In the genomic region with DNA sequence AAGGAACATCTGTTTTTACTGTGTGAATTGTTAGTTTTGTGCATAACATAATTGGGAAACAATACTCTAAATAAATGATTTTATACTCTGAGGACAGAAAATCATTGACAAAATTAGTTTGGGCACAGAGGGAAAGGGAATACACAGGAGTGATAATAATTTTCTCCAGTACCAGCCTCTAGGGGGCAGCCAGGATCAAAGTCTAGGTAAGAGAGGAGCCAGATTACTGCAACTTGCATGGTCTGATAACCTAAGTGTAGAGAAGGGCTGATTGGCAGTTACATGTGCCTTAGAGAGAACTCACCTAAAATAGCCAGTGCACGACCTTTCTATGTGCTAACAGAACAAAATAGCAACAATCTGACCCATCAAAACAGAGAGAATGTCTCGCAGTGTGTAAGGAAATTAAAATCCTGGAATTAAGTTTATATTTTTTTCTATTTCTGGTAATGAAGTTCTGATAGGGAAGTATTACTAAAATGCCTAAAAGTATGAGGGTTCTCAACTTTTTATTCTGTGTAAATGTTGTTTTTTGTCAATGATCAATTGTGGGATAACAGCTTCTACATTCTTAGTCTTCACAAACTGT, we compare ENCODE assay signal across 8 cellular contexts.
A peak's percentile ranks its signal among the peaks of the same experiment; 100 is the strongest.
DNase-seq lines count a peak whose midpoint lies in the region; ATAC-seq, FAIRE-seq and TF ChIP-seq lines count a peak whose summit lies in the region.

No MANE protein-coding gene starts in this region.

- peaks cover 14% of the 10 kb centered on the region for H3K36me3 Mint-ChIP-seq in CD4-positive, CD25-positive, alpha-beta regulatory T cell
- H3K36me3 Mint-ChIP-seq in astrocyte (ENCODE audit: low read depth, unreplicated experiment), result no peaks in the 10 kb centered on the region

- FAIRE-seq in astrocyte (lab: Jason Lieb, UNC), result peak; percentile 76

- peaks cover 0 to 4% (median under 1%) of the 10 kb centered on the region in 4 donors for H3K4me1 Mint-ChIP-seq in CD4-positive, CD25-positive, alpha-beta regulatory T cell
- H3K4me1 Mint-ChIP-seq in astrocyte (ENCODE audit: low read depth, unreplicated experiment), result no peaks in the 10 kb centered on the region

- H3K27ac ChIP-seq in CD4-positive, CD25-positive, alpha-beta regulatory T cell (ENCODE audit: insufficient read depth, low read length, poor library complexity, severe bottlenecking), result no peak overlapping the region
- no peak overlapping the region for H3K27ac ChIP-seq in astrocyte (ENCODE audit: low read depth, low read length)

- peaks cover 3% of the 10 kb centered on the region for H3K36me3 ChIP-seq in CD4-positive, CD25-positive, alpha-beta regulatory T cell (ENCODE audit: control insufficient read depth, insufficient read depth, low read length)
- no peaks in the 10 kb centered on the region for H3K36me3 ChIP-seq in astrocyte (ENCODE audit: insufficient read depth, low read length)

- no peak overlapping the region for H3K27ac Mint-ChIP-seq in CD4-positive, CD25-positive, alpha-beta regulatory T cell
- no peak overlapping the region for H3K27ac Mint-ChIP-seq in astrocyte (ENCODE audit: unreplicated experiment)

- H3K27me3 Mint-ChIP-seq in CD4-positive, CD25-positive, alpha-beta regulatory T cell, result no peaks in the 10 kb centered on the region
- H3K27me3 Mint-ChIP-seq in astrocyte (ENCODE audit: low read depth, unreplicated experiment), result no peaks in the 10 kb centered on the region

- ATAC-seq in CD4-positive, CD25-positive, alpha-beta regulatory T cell (ENCODE audit: low read depth in 2 of 2), result peak; percentile 55 to 76
- ATAC-seq in GM18867 (IDR thresholded peaks at IDR 0.05; ENCODE audit: unreplicated experiment), result peak; percentile 66

- H3K4me1 ChIP-seq in CD4-positive, CD25-positive, alpha-beta regulatory T cell (ENCODE audit: control insufficient read depth, insufficient read depth, low read length, poor library complexity, severe bottlenecking), result no peaks in the 10 kb centered on the region
- no peaks in the 10 kb centered on the region for H3K4me1 ChIP-seq in astrocyte (ENCODE audit: insufficient read depth, low read length)

- no peak overlapping the region for H3K4me3 Mint-ChIP-seq in CD4-positive, CD25-positive, alpha-beta regulatory T cell
- no peak overlapping the region for H3K4me3 Mint-ChIP-seq in astrocyte (ENCODE audit: unreplicated experiment)

- peak; percentile 83 for TF ChIP-seq CTCF in astrocyte (IDR thresholded peaks at IDR 0.05; ENCODE audit: insufficient read depth, low read depth, low read length)

- H2AFZ ChIP-seq in astrocyte (ENCODE audit: low read depth, low read length), result no peak overlapping the region

- no peak overlapping the region for H3K4me3 ChIP-seq in CD4-positive, CD25-positive, alpha-beta regulatory T cell (ENCODE audit: low read depth, low read length)
- no peak overlapping the region for H3K4me3 ChIP-seq in astrocyte (ENCODE audit: insufficient read depth, low read depth, low read length)

- no peaks in the 10 kb centered on the region for H3K79me2 ChIP-seq in astrocyte (ENCODE audit: insufficient read depth, low read length)

- H4K20me1 ChIP-seq in astrocyte (ENCODE audit: insufficient read depth, low read length), result no peaks in the 10 kb centered on the region

- H3K9me3 ChIP-seq in CD4-positive, CD25-positive, alpha-beta regulatory T cell (ENCODE audit: control insufficient read depth in 2 of 2, low read length in 2 of 2), result no peaks in the 10 kb centered on the region
- H3K9me3 ChIP-seq in astrocyte (ENCODE audit: insufficient read depth, low read depth, low read length), result no peaks in the 10 kb centered on the region

- no peak overlapping the region for H3K4me2 ChIP-seq in astrocyte (ENCODE audit: low read length)

- H3K9ac ChIP-seq in astrocyte (ENCODE audit: low read length), result no peak overlapping the region

- peak; percentile 18 to 64 (median 44) for DNase-seq in CD4-positive, CD25-positive, alpha-beta regulatory T cell
- DNase-seq in HuH-7.5 (ENCODE audit: low spot score) (peak; percentile 13), SHP77 treated with DMSO at 0.1 percent for 48 hours (lab: John Stamatoyannopoulos, UW) (peak; percentile 6), astrocyte (ENCODE audit: low read depth) (peak; percentile 13), iPS-NIHi7 (ENCODE audit: extremely low spot score) (peak; percentile 63), occipital lobe (lab: John Stamatoyannopoulos, UW) (no peak)
- DNase-seq in stimulated activated CD4-positive, alpha-beta T cell treated with anti-CD3 and anti-CD28 coated beads, Interleukin-2, amount 100 ng/mL, for 24 hours, result peak; percentile 57 to 63

- H3K9me3 Mint-ChIP-seq in CD4-positive, CD25-positive, alpha-beta regulatory T cell, result no peaks in the 10 kb centered on the region
- H3K9me3 Mint-ChIP-seq in astrocyte (ENCODE audit: unreplicated experiment), result no peaks in the 10 kb centered on the region

- H3K27me3 ChIP-seq in CD4-positive, CD25-positive, alpha-beta regulatory T cell (ENCODE audit: control insufficient read depth, insufficient read depth, low read length), result no peaks in the 10 kb centered on the region
- no peaks in the 10 kb centered on the region for H3K27me3 ChIP-seq in astrocyte (ENCODE audit: insufficient read depth, low read length)
